In the genomic region with DNA sequence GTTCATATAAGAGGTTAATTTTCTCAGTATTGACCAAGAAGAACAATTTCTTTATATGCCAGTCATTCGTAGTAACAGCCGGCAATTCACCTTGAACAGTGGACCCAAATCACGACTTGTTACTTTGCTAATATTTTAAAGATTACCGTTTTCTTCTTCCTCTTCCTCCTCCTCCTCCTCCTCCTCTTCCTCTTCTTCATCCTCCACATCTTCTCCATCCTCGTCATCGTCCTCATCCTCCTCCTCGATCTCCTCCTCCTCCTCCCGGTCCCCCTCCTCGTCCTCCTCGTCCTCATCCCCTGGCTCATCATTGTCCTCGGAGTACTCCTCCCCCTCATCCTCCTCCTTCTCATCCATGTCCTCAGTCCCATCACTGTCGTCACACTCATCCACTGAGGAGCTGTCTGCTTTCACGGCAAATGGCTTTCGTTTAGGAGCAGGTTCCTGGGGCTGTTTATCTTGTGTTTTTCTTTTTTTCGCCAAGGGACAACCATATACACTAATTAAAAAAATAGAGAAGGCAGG, we compare ENCODE assay signal across 33 cellular contexts.
"Had no signal": no experiment of that assay in that cellular context is flagged by ENCODE, and none has a peak within 500 bp of the region (broad histone marks: within the 10 kb centered on the region; RNA-seq: fewer than 3 reads in every experiment).

No MANE protein-coding gene starts in this region.

- H3K27me3 ChIP-seq: adrenal gland, ascending aorta, body of pancreas, brain microvascular endothelial cell, breast epithelium, cardiac muscle cell had no signal

- H3K4me1 ChIP-seq: adrenal gland, ascending aorta, body of pancreas, breast epithelium had no signal

- DNase-seq: activated effector memory CD4-positive, alpha-beta T cell treated with anti-CD3 and anti-CD28 coated beads, Interleukin-2, amount 50 U/mL, for 16 hours; activated effector memory CD4-positive, alpha-beta T cell treated with Interleukin-2 at 50 U/mL for 16 hours; activated gamma-delta T cell; activated gamma-delta T cell treated with Interleukin-2 at 50 U/mL for 16 hours; activated naive CD4-positive, alpha-beta T cell; activated naive CD4-positive, alpha-beta T cell treated with anti-CD3 and anti-CD28 coated beads for 36 hours; activated naive CD4-positive, alpha-beta T cell treated with anti-CD3 and anti-CD28 coated beads, Interleukin-2, amount 10 ng/mL, durations not matched to agents 7 days and 5 days; activated naive CD4-positive, alpha-beta T cell treated with anti-CD3 and anti-CD28 coated beads, Interleukin-2, amount 50 U/mL, for 16 hours; activated naive CD4-positive, alpha-beta T cell treated with Interleukin-2 at 50 U/mL for 16 hours; activated naive CD8-positive, alpha-beta T cell treated with anti-CD3 and anti-CD28 coated beads for 36 hours; activated naive CD8-positive, alpha-beta T cell treated with anti-CD3 and anti-CD28 coated beads, Interleukin-2, amount 10 ng/mL, durations not matched to agents 7 days and 5 days; activated naive CD8-positive, alpha-beta T cell treated with anti-CD3 and anti-CD28 coated beads, Interleukin-2, amount 50 U/mL, for 24 hours; activated T-cell treated with anti-CD3 and anti-CD28 coated beads, Interleukin-2, amount 50 U/mL, for 1 hour; activated T-cell treated with anti-CD3 and anti-CD28 coated beads, Interleukin-2, amount 50 U/mL, for 24 hours; activated T-cell treated with anti-CD3 and anti-CD28 coated beads, Interleukin-2, amount 50 U/mL, for 4 hours; activated T-cell treated with anti-CD3 and anti-CD28 coated beads, Interleukin-2, amount 50 U/mL, for 48 hours; activated T-cell treated with anti-CD3 and anti-CD28 coated beads, Interleukin-2, amount 50 U/mL, for 72 hours; adrenal gland; amniotic stem cell; amygdala; anterior cingulate cortex; aorta; body of pancreas; brain microvascular endothelial cell; central memory CD4-positive, alpha-beta T cell; cerebellar nuclear complex had no signal

- H3K36me3 ChIP-seq: adrenal gland, ascending aorta, brain microvascular endothelial cell, breast epithelium, cardiac muscle cell had no signal

- FAIRE-seq: astrocyte, bronchial epithelial cell had no signal

- H3K9me3 ChIP-seq: adrenal gland, ascending aorta, body of pancreas, breast epithelium had no signal

- H3K27ac ChIP-seq: adrenal gland, ascending aorta, body of pancreas, brain microvascular endothelial cell, breast epithelium, cardiac muscle cell had no signal

- H3K4me3 ChIP-seq: adrenal gland, ascending aorta, body of pancreas, breast epithelium, cardiac muscle cell had no signal

- ATAC-seq: activated naive CD4-positive, alpha-beta T cell treated with anti-CD3 and anti-CD28 coated beads, Interleukin-2, amount 50 U/mL, for 72 hours; activated naive CD8-positive, alpha-beta T cell treated with anti-CD3 and anti-CD28 coated beads, Interleukin-2, amount 50 U/mL, for 24 hours; activated T-cell treated with anti-CD3 and anti-CD28 coated beads, Interleukin-2, amount 50 U/mL, for 4 hours; activated T-cell treated with anti-CD3 and anti-CD28 coated beads, Interleukin-2, amount 50 U/mL, for 72 hours; activated T-helper 17 cell treated with anti-CD3 and anti-CD28 coated beads, Interleukin-2, amount 50 U/mL, for 72 hours; body of pancreas had no signal
